In the genomic region with DNA sequence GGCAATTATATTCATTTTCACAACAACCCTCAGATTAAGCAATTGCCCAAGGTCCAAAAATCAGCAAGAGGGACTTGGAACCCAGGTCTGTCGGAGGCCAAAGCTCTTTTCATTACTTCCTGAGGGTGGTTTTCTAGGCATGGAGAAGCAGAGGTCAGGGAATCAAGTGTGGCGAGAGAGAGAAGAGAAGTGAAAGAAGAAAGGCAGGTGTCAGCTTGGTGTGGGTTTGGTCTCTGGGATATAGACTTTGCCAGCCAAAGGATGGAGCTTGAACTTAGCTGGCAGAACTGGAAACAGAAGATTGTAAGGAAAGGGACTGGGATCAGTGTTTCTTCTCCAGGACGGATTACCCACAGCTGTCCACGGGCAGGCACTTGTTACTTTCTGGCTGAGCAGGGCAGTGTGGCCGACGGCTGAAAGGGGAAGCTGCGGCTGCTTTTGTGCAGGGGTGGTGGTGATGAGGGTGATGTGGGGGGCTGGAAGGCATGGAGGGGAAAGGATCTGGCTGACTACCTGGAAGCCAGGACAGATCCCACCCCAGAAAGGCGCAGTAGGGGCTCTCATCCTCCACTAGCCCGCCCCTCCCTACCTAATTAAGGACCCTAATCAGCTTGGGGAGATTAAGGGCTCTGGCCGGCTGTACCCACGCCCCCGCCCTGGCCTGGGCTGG, we compare ENCODE assay signal across 11 cellular contexts. TPM values are rescaled to one million over a fixed set of nuclear protein-coding genes. Genes with fewer than 3 reads are reported as not detected.
DNase-seq lines count a peak whose midpoint lies in the region; ATAC-seq and TF ChIP-seq lines count a peak whose summit lies in the region.
"Had no signal": no experiment of that assay in that cellular context is flagged by ENCODE, and none has a peak within 500 bp of the region (broad histone marks: within the 10 kb centered on the region; RNA-seq: fewer than 3 reads in every experiment).

A gene (plus strand): TSS at position 640 of the 670 bp plus-strand sequence. CDS start 433 bp downstream, outside the sequence.

- H3K4me2 ChIP-seq in mesendoderm (ENCODE audit: low read length): no peak within 1 kb of the TSS

- H3K27ac ChIP-seq in heart right ventricle (no peak within 1 kb of the TSS), mesendoderm (ENCODE audit: low read depth, low read length) (no peak within 1 kb of the TSS), vagina (no peak within 1 kb of the TSS)
- H3K27ac ChIP-seq: epithelial cell of prostate had no signal

- H3K27ac Mint-ChIP-seq in activated CD8-positive, alpha-beta T cell treated with anti-CD3 and anti-CD28 coated beads, Interleukin-2, amount 10 ng/mL, durations not matched to agents 7 days and 5 days: no peak within 1 kb of the TSS
- H3K27ac Mint-ChIP-seq: activated CD4-positive, alpha-beta memory T cell treated with anti-CD3 and anti-CD28 coated beads for 36 hours had no signal

- no peak within 1 kb of the TSS for H3K4ac ChIP-seq in mesendoderm (ENCODE audit: low read depth, low read length)

- POLR2A ChIA-PET in activated CD8-positive, alpha-beta T cell treated with anti-CD3 and anti-CD28 coated beads, Interleukin-2, amount 10 ng/mL, durations not matched to agents 7 days and 5 days (lab: Charles Lee): interaction anchor here (0.7 to 0.8 kb wide), 3 partner anchors 10 to 171 kb away, joined by 3 to 4 read pairs (median 3); no protein-coding TSS in a partner anchor

- H3K9me3 ChIP-seq in heart right ventricle: no peaks in the 10 kb centered on the region
- no peaks in the 10 kb centered on the region for H3K9me3 ChIP-seq in vagina

- no peak within 1 kb of the TSS for H2BK5ac ChIP-seq in mesendoderm (ENCODE audit: low read length)

- H2BK15ac ChIP-seq in mesendoderm (replicated peaks; ENCODE audit: low read depth): no peak within 1 kb of the TSS

- no peak within 1 kb of the TSS for H2AK5ac ChIP-seq in mesendoderm (ENCODE audit: low read length)

- no peaks in the 10 kb centered on the region for H3K36me3 Mint-ChIP-seq in activated CD8-positive, alpha-beta T cell treated with anti-CD3 and anti-CD28 coated beads, Interleukin-2, amount 10 ng/mL, durations not matched to agents 7 days and 5 days (ENCODE audit: low read depth)
- H3K36me3 Mint-ChIP-seq: activated CD4-positive, alpha-beta memory T cell treated with anti-CD3 and anti-CD28 coated beads for 36 hours had no signal

- TF ChIP-seq CTCF in heart right ventricle (IDR thresholded peaks at IDR 0.05) (no peak), vagina (IDR thresholded peaks at IDR 0.05) (no peak)

- peak in 4 of 8 donors; percentile 22 to 42 (median 31) for ATAC-seq in heart right ventricle
- ATAC-seq in Right ventricle myocardium superior (ENCODE audit: poor library complexity): no peak
- ATAC-seq in activated CD8-positive, alpha-beta T cell treated with anti-CD3 and anti-CD28 coated beads, Interleukin-2, amount 10 ng/mL, durations not matched to agents 7 days and 5 days: peak; percentile 17
- no peak for ATAC-seq in HG03571 (IDR thresholded peaks at IDR 0.05; ENCODE audit: unreplicated experiment)

- peaks cover 0 to 24% (median 17%) of the 10 kb centered on the region in 9 donors for H3K4me1 ChIP-seq in heart right ventricle
- H3K4me1 ChIP-seq in mesendoderm (ENCODE audit: control insufficient read depth, low read depth, low read length): no peaks in the 10 kb centered on the region
- peaks cover 14% of the 10 kb centered on the region for H3K4me1 ChIP-seq in vagina

- 35 to 47% methylated on average over 12 of the region's 12 CpGs for WGBS in heart right ventricle, 2 donors
- WGBS in mesendoderm (ENCODE audit: extremely low coverage, insufficient coverage, low lambda C conversion rate): no CpG with 5 or more reads among the region's 12 CpGs

- no peak for TF ChIP-seq POLR2A in vagina (IDR thresholded peaks at IDR 0.05)

- H3K56ac ChIP-seq in mesendoderm (ENCODE audit: low read length): peak within 1 kb of the TSS; percentile 7

- H3K27me3 Mint-ChIP-seq in activated CD8-positive, alpha-beta T cell treated with anti-CD3 and anti-CD28 coated beads, Interleukin-2, amount 10 ng/mL, durations not matched to agents 7 days and 5 days (ENCODE audit: low read depth): peaks cover 44% of the 10 kb centered on the region

- H3K9ac ChIP-seq in mesendoderm (ENCODE audit: low read length): no peak within 1 kb of the TSS

- H3K36me3 ChIP-seq in heart right ventricle: no peaks in the 10 kb centered on the region
- no peaks in the 10 kb centered on the region for H3K36me3 ChIP-seq in mesendoderm (ENCODE audit: control insufficient read depth, insufficient read depth, low read length)
- no peaks in the 10 kb centered on the region for H3K36me3 ChIP-seq in vagina

- no peak within 1 kb of the TSS for H3K4me3 Mint-ChIP-seq in activated CD8-positive, alpha-beta T cell treated with anti-CD3 and anti-CD28 coated beads, Interleukin-2, amount 10 ng/mL, durations not matched to agents 7 days and 5 days
- H3K4me3 Mint-ChIP-seq: activated CD4-positive, alpha-beta memory T cell treated with anti-CD3 and anti-CD28 coated beads for 36 hours had no signal

- H4K5ac ChIP-seq in mesendoderm (ENCODE audit: low read length): no peak within 1 kb of the TSS

- no peak within 1 kb of the TSS for H3K18ac ChIP-seq in mesendoderm (ENCODE audit: low read length)

- H3K23ac ChIP-seq in mesendoderm (ENCODE audit: low read length): no peak within 1 kb of the TSS

- no peaks in the 10 kb centered on the region for H3K79me2 ChIP-seq in mesendoderm (ENCODE audit: control insufficient read depth, insufficient read depth, low read length)

- H2BK120ac ChIP-seq in mesendoderm (ENCODE audit: low read depth, low read length): no peak within 1 kb of the TSS

- DNase-seq in heart right ventricle (no peak), Right ventricle myocardium superior (no peak), mesendoderm (no peak), vagina (ENCODE audit: extremely low spot score in 2 of 2) (no peak), SHP77 treated with DMSO at 0.1 percent for 48 hours (lab: John Stamatoyannopoulos, UW) (no peak)
- DNase-seq in activated CD8-positive, alpha-beta T cell treated with anti-CD3 and anti-CD28 coated beads, Interleukin-2, amount 10 ng/mL, durations not matched to agents 7 days and 5 days: no peak
- DNase-seq in activated CD4-positive, alpha-beta T cell treated with anti-CD3 and anti-CD28 coated beads, Interleukin-2, amount 50 U/mL, for 1 hour: no peak
- DNase-seq: activated CD4-positive, alpha-beta memory T cell treated with anti-CD3 and anti-CD28 coated beads for 36 hours had no signal

- no peaks in the 10 kb centered on the region for H3K79me1 ChIP-seq in mesendoderm (ENCODE audit: low read length)

- H3K4me3 ChIP-seq in heart right ventricle: peak within 1 kb of the TSS in 9 of 10 donors; percentile 1 to 48 (median 29)
- no peak within 1 kb of the TSS for H3K4me3 ChIP-seq in mesendoderm (ENCODE audit: low read length)
- peak within 1 kb of the TSS; percentile 13 to 31 for H3K4me3 ChIP-seq in vagina

- H3K27me3 ChIP-seq in heart right ventricle (peaks cover 23 to 83% (median 65%) of the 10 kb centered on the region in 7 donors), mesendoderm (ENCODE audit: insufficient read depth, low read length, poor library complexity) (peaks cover 16% of the 10 kb centered on the region), vagina (peaks cover 10% of the 10 kb centered on the region)

- no peaks in the 10 kb centered on the region for H3K9me3 Mint-ChIP-seq in activated CD8-positive, alpha-beta T cell treated with anti-CD3 and anti-CD28 coated beads, Interleukin-2, amount 10 ng/mL, durations not matched to agents 7 days and 5 days (ENCODE audit: insufficient read depth)
- H3K9me3 Mint-ChIP-seq: activated CD4-positive, alpha-beta memory T cell treated with anti-CD3 and anti-CD28 coated beads for 36 hours had no signal

- H4K8ac ChIP-seq in mesendoderm (ENCODE audit: low read depth, low read length): no peak within 1 kb of the TSS

- intact Hi-C loops in heart right ventricle (cut with DNase I): loop anchor here in 1 of 10 donors (5.0 kb wide), 1 partner anchor 55 kb away; no protein-coding TSS in a partner anchor
- intact Hi-C loops in Right ventricle myocardium superior (cut with DNase I): no loop called here
- intact Hi-C loops in vagina (cut with DNase I): no loop called here

- H3K4me1 Mint-ChIP-seq in activated CD8-positive, alpha-beta T cell treated with anti-CD3 and anti-CD28 coated beads, Interleukin-2, amount 10 ng/mL, durations not matched to agents 7 days and 5 days (ENCODE audit: low read depth): peaks cover 10% of the 10 kb centered on the region

- CTCF ChIA-PET in activated CD8-positive, alpha-beta T cell treated with anti-CD3 and anti-CD28 coated beads, Interleukin-2, amount 10 ng/mL, durations not matched to agents 7 days and 5 days (lab: Charles Lee): interaction anchor here (0.7 to 2.6 kb wide), 13 partner anchors 9 to 272 kb away, joined by 3 to 23 read pairs (median 5); no protein-coding TSS in a partner anchor

RNA-seq across cellular contexts. Expression of the gene that starts here (rescaled TPM):
- under 1 TPM in 6 of 10 donors, not detected in 4; 0.06 to 0.69 (median 0.36) TPM for total RNA-seq in heart right ventricle
- not detected for polyA plus RNA-seq in heart right ventricle
- not detected for total RNA-seq in Right ventricle myocardium superior
- total RNA-seq in activated CD8-positive, alpha-beta T cell treated with anti-CD3 and anti-CD28 coated beads, Interleukin-2, amount 10 ng/mL, durations not matched to agents 7 days and 5 days: not detected
- not detected for polyA plus RNA-seq in mesendoderm (2013, experiment 1 of 2)
- not detected for polyA plus RNA-seq in mesendoderm (2013, experiment 2 of 2)
- not detected for total RNA-seq in vagina
- total RNA-seq: activated CD4-positive, alpha-beta memory T cell treated with anti-CD3 and anti-CD28 coated beads for 36 hours; M059J had no signal

Comparison
In these comparisons a context has a peak if more than half of its experiments do, and no peak if none do; other contexts are left out.
1. Peak in ATAC-seq in activated CD8-positive, alpha-beta T cell treated with anti-CD3 and anti-CD28 coated beads, Interleukin-2, amount 10 ng/mL, durations not matched to agents 7 days and 5 days; RNA of the gene not detected or under 1 TPM.